ENCODE assay signal across 1 cellular context in the genomic region with DNA sequence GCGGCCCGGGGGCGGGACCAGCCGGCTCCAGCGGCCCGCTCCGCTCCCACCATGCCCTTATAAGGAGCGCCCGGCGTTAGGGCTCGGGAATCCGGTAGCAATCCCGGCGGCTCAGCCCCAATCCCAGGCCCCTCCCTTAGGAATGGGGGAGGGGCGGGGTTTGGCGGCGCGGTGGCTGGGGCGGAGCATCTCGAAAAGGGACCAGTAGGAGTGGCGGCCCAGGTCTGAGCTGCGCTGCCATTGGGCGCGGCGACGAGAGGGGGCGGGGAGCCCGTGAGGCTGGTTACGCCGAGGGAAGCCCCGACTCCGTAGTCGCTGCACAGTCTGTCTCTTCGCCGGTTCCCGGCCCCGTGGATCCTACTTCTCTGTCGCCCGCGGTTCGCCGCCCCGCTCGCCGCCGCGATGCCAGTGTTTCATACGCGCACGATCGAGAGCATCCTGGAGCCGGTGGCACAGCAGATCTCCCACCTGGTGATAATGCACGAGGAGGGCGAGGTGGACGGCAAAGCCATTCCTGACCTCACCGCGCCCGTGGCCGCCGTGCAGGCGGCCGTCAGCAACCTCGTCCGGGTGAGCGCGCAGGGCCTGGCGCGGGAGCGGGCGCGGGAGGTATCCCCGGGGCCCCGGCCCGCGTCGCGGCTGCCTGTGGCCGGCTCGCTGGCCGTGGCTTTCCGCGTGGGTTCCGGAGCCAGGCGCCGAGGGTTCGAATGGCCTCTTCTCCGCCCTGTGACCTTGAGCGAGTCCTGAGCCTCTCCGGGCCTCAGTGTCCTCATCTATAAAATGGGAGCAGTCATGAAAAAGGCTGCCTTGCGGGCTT.
TF ChIP-seq lines count a peak whose summit lies in the region.

A gene (plus strand): TSS at position 311 of the 817 bp plus-strand sequence. CDS start 92 bp downstream, at position 403.

TF ChIP-seq in K562, 482 proteins besides CTCF, POLR2A, EP300 and RAD21 (continued from another document and continues in another):
- TF ChIP-seq, protein P1, sequence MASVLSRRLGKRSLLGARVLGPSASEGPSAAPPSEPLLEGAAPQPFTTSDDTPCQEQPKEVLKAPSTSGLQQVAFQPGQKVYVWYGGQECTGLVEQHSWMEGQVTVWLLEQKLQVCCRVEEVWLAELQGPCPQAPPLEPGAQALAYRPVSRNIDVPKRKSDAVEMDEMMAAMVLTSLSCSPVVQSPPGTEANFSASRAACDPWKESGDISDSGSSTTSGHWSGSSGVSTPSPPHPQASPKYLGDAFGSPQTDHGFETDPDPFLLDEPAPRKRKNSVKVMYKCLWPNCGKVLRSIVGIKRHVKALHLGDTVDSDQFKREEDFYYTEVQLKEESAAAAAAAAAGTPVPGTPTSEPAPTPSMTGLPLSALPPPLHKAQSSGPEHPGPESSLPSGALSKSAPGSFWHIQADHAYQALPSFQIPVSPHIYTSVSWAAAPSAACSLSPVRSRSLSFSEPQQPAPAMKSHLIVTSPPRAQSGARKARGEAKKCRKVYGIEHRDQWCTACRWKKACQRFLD (CRISPR knock-in tag; IDR thresholded peaks at IDR 0.05) = peak; percentile 93; the same call in 1 of the 2 replicates
- 0 out of 2 replicates have a peak, but pooled peaks have one; percentile 51 for TF ChIP-seq ZFPM2 (CRISPR knock-in tag; IDR thresholded peaks at IDR 0.05)
- 0 out of 2 replicates have a peak, but pooled peaks have one; percentile 55 for TF ChIP-seq ZSCAN29 (IDR thresholded peaks at IDR 0.05)
- peak; percentile 35; the same call in 1 of the 2 replicates for TF ChIP-seq MXI1 (IDR thresholded peaks at IDR 0.05; ENCODE audit: low read depth, low read length)
- TF ChIP-seq ZNF239 (CRISPR knock-in tag; IDR thresholded peaks at IDR 0.05) = no peak
- no peak for TF ChIP-seq ZNF586 (CRISPR knock-in tag; conservative IDR thresholded peaks at IDR 0.05)
- TF ChIP-seq SMAD1 (IDR thresholded peaks at IDR 0.05; ENCODE audit: low read depth, low read length, partially characterized antibody) = peak; percentile 90
- peak; percentile 91; the same call in 1 of the 2 replicates for TF ChIP-seq KAT7 (CRISPR knock-in tag; IDR thresholded peaks at IDR 0.05; ENCODE audit: borderline replicate concordance)
- TF ChIP-seq HSF4 (CRISPR knock-in tag; IDR thresholded peaks at IDR 0.05; ENCODE audit: borderline replicate concordance) = no peak
- TF ChIP-seq HDAC2 (IDR thresholded peaks at IDR 0.05) = peak; percentile 27; the same call in 1 of the 2 replicates
- peak; percentile 99 for TF ChIP-seq CHD1 (IDR thresholded peaks at IDR 0.05; ENCODE audit: low read length)
- TF ChIP-seq HDAC1 (IDR thresholded peaks at IDR 0.05) = peak in 1 of 2 experiments; percentile 94; a peak in 2 of 4 replicates
- TF ChIP-seq, protein P2, sequence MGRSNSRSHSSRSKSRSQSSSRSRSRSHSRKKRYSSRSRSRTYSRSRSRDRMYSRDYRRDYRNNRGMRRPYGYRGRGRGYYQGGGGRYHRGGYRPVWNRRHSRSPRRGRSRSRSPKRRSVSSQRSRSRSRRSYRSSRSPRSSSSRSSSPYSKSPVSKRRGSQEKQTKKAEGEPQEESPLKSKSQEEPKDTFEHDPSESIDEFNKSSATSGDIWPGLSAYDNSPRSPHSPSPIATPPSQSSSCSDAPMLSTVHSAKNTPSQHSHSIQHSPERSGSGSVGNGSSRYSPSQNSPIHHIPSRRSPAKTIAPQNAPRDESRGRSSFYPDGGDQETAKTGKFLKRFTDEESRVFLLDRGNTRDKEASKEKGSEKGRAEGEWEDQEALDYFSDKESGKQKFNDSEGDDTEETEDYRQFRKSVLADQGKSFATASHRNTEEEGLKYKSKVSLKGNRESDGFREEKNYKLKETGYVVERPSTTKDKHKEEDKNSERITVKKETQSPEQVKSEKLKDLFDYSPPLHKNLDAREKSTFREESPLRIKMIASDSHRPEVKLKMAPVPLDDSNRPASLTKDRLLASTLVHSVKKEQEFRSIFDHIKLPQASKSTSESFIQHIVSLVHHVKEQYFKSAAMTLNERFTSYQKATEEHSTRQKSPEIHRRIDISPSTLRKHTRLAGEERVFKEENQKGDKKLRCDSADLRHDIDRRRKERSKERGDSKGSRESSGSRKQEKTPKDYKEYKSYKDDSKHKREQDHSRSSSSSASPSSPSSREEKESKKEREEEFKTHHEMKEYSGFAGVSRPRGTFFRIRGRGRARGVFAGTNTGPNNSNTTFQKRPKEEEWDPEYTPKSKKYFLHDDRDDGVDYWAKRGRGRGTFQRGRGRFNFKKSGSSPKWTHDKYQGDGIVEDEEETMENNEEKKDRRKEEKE (IDR thresholded peaks at IDR 0.05; ENCODE audit: borderline replicate concordance in 1 of 2, control insufficient read depth in 1 of 2, low read depth in 2 of 2, low read length in 1 of 2) = 0 out of 4 replicates have a peak, but pooled peaks of 1 of the 2 experiments have one; percentile 28
- TF ChIP-seq ASH1L (IDR thresholded peaks at IDR 0.05; ENCODE audit: borderline replicate concordance, low read depth, partially characterized antibody) = peak; percentile 73
- TF ChIP-seq ETV1 (tag; conservative IDR thresholded peaks at IDR 0.05; ENCODE audit: low read depth) = no peak
- no peak for TF ChIP-seq FOXA1 (IDR thresholded peaks at IDR 0.05; ENCODE audit: borderline replicate concordance)
- TF ChIP-seq TEAD4 (IDR thresholded peaks at IDR 0.05; ENCODE audit: low read length) = peak; percentile 42
- TF ChIP-seq TEAD4 (CRISPR knock-in tag; IDR thresholded peaks at IDR 0.05; ENCODE audit: borderline replicate concordance) = no peak
- peak; percentile 97 for TF ChIP-seq POLR2B (IDR thresholded peaks at IDR 0.05; ENCODE audit: low read depth, partially characterized antibody)
- peak; percentile 51; the same call in 1 of the 2 replicates for TF ChIP-seq ZBED1 (IDR thresholded peaks at IDR 0.05)
- TF ChIP-seq ZNF232 (CRISPR knock-in tag; IDR thresholded peaks at IDR 0.05) = no peak
- TF ChIP-seq ZNF589 (CRISPR knock-in tag; IDR thresholded peaks at IDR 0.05; ENCODE audit: low read depth) = peak; percentile 57; the same call in 1 of the 2 replicates
- peak; percentile 41 to 56; a peak in 3 of 4 replicates for TF ChIP-seq SIN3A (IDR thresholded peaks at IDR 0.05; ENCODE audit: borderline replicate concordance in 2 of 2, control insufficient read depth in 1 of 2, low read depth in 2 of 2, low read length in 2 of 2)
- TF ChIP-seq, protein P3, sequence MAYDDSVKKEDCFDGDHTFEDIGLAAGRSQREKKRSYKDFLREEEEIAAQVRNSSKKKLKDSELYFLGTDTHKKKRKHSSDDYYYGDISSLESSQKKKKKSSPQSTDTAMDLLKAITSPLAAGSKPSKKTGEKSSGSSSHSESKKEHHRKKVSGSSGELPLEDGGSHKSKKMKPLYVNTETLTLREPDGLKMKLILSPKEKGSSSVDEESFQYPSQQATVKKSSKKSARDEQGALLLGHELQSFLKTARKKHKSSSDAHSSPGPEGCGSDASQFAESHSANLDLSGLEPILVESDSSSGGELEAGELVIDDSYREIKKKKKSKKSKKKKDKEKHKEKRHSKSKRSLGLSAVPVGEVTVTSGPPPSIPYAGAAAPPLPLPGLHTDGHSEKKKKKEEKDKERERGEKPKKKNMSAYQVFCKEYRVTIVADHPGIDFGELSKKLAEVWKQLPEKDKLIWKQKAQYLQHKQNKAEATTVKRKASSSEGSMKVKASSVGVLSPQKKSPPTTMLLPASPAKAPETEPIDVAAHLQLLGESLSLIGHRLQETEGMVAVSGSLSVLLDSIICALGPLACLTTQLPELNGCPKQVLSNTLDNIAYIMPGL (CRISPR knock-in tag; IDR thresholded peaks at IDR 0.05) = peak; percentile 32; the same call in 1 of the 2 replicates
- peak; percentile 82 for TF ChIP-seq FOS (IDR thresholded peaks at IDR 0.05; ENCODE audit: extremely low read depth, insufficient read length)
- TF ChIP-seq MEF2D (tag; conservative IDR thresholded peaks at IDR 0.05; ENCODE audit: low read depth) = no peak
- TF ChIP-seq KDM2B (CRISPR knock-in tag; IDR thresholded peaks at IDR 0.05) = peak; percentile 90; the same call in 1 of the 2 replicates
- TF ChIP-seq, protein P4, sequence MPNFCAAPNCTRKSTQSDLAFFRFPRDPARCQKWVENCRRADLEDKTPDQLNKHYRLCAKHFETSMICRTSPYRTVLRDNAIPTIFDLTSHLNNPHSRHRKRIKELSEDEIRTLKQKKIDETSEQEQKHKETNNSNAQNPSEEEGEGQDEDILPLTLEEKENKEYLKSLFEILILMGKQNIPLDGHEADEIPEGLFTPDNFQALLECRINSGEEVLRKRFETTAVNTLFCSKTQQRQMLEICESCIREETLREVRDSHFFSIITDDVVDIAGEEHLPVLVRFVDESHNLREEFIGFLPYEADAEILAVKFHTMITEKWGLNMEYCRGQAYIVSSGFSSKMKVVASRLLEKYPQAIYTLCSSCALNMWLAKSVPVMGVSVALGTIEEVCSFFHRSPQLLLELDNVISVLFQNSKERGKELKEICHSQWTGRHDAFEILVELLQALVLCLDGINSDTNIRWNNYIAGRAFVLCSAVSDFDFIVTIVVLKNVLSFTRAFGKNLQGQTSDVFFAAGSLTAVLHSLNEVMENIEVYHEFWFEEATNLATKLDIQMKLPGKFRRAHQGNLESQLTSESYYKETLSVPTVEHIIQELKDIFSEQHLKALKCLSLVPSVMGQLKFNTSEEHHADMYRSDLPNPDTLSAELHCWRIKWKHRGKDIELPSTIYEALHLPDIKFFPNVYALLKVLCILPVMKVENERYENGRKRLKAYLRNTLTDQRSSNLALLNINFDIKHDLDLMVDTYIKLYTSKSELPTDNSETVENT (CRISPR knock-in tag; IDR thresholded peaks at IDR 0.05) = peak; percentile 95; the same call in 1 of the 2 replicates
- TF ChIP-seq RCOR1 (IDR thresholded peaks at IDR 0.05; ENCODE audit: borderline replicate concordance in 1 of 2, low read depth in 2 of 2, low read length in 2 of 2) = peak in 1 of 2 experiments; percentile 86; a peak in 2 of 4 replicates
- TF ChIP-seq ZC3H4 (CRISPR knock-in tag; IDR thresholded peaks at IDR 0.05; ENCODE audit: borderline replicate concordance) = no peak; the same call in 1 of the 2 replicates
- no peak; the same call in 1 of the 2 replicates for TF ChIP-seq ELF4 (CRISPR knock-in tag; IDR thresholded peaks at IDR 0.05)
- TF ChIP-seq, protein P5, sequence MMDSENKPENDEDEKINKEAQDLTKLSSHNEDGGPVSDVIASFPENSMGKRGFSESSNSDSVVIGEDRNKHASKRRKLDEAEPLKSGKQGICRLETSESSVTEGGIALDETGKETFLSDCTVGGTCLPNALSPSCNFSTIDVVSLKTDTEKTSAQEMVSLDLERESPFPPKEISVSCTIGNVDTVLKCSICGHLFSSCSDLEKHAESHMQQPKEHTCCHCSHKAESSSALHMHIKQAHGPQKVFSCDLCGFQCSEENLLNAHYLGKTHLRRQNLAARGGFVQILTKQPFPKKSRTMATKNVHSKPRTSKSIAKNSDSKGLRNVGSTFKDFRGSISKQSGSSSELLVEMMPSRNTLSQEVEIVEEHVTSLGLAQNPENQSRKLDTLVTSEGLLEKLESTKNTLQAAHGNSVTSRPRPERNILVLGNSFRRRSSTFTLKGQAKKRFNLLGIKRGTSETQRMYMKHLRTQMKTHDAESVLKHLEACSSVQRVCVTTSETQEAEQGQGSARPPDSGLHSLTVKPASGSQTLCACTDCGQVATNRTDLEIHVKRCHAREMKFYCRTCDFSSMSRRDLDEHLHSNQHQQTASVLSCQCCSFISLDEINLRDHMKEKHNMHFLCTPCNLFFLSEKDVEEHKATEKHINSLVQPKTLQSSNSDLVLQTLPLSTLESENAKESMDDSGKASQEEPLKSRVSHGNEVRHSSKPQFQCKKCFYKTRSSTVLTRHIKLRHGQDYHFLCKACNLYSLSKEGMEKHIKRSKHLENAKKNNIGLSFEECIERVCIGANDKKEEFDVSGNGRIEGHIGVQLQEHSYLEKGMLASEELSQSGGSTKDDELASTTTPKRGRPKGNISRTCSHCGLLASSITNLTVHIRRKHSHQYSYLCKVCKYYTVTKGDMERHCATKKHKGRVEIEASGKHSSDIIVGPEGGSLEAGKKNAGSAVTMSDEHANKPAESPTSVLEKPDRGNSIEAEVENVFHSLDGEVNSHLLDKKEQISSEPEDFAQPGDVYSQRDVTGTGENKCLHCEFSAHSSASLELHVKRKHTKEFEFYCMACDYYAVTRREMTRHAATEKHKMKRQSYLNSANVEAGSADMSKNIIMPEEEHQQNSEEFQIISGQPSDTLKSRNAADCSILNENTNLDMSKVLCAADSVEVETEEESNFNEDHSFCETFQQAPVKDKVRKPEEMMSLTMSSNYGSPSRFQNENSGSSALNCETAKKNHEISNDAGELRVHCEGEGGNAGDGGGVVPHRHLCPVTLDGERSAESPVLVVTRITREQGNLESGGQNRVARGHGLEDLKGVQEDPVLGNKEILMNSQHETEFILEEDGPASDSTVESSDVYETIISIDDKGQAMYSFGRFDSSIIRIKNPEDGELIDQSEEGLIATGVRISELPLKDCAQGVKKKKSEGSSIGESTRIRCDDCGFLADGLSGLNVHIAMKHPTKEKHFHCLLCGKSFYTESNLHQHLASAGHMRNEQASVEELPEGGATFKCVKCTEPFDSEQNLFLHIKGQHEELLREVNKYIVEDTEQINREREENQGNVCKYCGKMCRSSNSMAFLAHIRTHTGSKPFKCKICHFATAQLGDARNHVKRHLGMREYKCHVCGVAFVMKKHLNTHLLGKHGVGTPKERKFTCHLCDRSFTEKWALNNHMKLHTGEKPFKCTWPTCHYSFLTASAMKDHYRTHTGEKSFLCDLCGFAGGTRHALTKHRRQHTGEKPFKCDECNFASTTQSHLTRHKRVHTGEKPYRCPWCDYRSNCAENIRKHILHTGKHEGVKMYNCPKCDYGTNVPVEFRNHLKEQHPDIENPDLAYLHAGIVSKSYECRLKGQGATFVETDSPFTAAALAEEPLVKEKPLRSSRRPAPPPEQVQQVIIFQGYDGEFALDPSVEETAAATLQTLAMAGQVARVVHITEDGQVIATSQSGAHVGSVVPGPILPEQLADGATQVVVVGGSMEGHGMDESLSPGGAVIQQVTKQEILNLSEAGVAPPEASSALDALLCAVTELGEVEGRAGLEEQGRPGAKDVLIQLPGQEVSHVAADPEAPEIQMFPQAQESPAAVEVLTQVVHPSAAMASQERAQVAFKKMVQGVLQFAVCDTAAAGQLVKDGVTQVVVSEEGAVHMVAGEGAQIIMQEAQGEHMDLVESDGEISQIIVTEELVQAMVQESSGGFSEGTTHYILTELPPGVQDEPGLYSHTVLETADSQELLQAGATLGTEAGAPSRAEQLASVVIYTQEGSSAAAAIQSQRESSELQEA (IDR thresholded peaks at IDR 0.05; ENCODE audit: low read depth) = no peak
- TF ChIP-seq CBX8 (IDR thresholded peaks at IDR 0.05; ENCODE audit: borderline replicate concordance, extremely low read depth, low read depth, low read length, poor library complexity, severe bottlenecking) = no peak
- TF ChIP-seq ZNF347 (CRISPR knock-in tag; IDR thresholded peaks at IDR 0.05; ENCODE audit: low read depth) = no peak
- TF ChIP-seq MAFK (IDR thresholded peaks at IDR 0.05; ENCODE audit: low read length) = no peak; the same call in 1 of the 2 replicates
- TF ChIP-seq KDM5B (IDR thresholded peaks at IDR 0.05; ENCODE audit: insufficient replicate concordance, low read depth, low read length) = peak; percentile 98
- 0 out of 2 replicates have a peak, but pooled peaks have one; percentile 12 for TF ChIP-seq ZNF143 (CRISPR knock-in tag; IDR thresholded peaks at IDR 0.05)
- TF ChIP-seq HNRNPH1 (optimal IDR thresholded peaks at IDR 0.05; ENCODE audit: low read depth, low read length) = no peak
